ENCODE assay signal across 26 cellular contexts in genomic region chr6:167013946-167014345, GRCh38.
"Had no signal": no experiment of that assay in that cellular context is flagged by ENCODE, and none has a peak within 500 bp of the region (broad histone marks: within the 10 kb centered on the region; RNA-seq: fewer than 3 reads in every experiment).

No MANE protein-coding gene starts in this region.

- ATAC-seq: effector memory CD8-positive, alpha-beta T cell; esophagus mucosa; gastrocnemius medialis; heart right ventricle; left cardiac atrium; left lung; left ventricle myocardium superior; lower lobe of right lung; mucosa of descending colon; naive thymus-derived CD8-positive, alpha-beta T cell had no signal

- H3K9me3 Mint-ChIP-seq: dendritic cell treated with granulocyte-macrophage colony-stimulating factor and Interleukin-4, amounts not matched to agents 40 ng/mL and 50 ng/mL, for 4 days; effector memory CD8-positive, alpha-beta T cell; endodermal cell; mesothelial cell of epicardium; naive B cell; naive thymus-derived CD8-positive, alpha-beta T cell had no signal

- FAIRE-seq: endometrium, keratinocyte had no signal

- H3K4me1 Mint-ChIP-seq: endodermal cell, mesothelial cell of epicardium had no signal

- H3K27me3 Mint-ChIP-seq: dendritic cell treated with granulocyte-macrophage colony-stimulating factor and Interleukin-4, amounts not matched to agents 40 ng/mL and 50 ng/mL, for 4 days; effector memory CD8-positive, alpha-beta T cell; naive B cell; naive thymus-derived CD8-positive, alpha-beta T cell had no signal

- H3K27ac Mint-ChIP-seq: dendritic cell treated with granulocyte-macrophage colony-stimulating factor and Interleukin-4, amounts not matched to agents 40 ng/mL and 50 ng/mL, for 4 days; endodermal cell; mesothelial cell of epicardium had no signal

- H3K4me3 Mint-ChIP-seq: dendritic cell treated with granulocyte-macrophage colony-stimulating factor and Interleukin-4, amounts not matched to agents 40 ng/mL and 50 ng/mL, for 4 days; effector memory CD8-positive, alpha-beta T cell; endodermal cell; mesothelial cell of epicardium; naive B cell; naive thymus-derived CD8-positive, alpha-beta T cell had no signal

- DNase-seq: colonic mucosa; cortex of kidney; effector CD8-positive, alpha-beta T cell; effector memory CD8-positive, alpha-beta T cell; endodermal cell; erythroblast; esophagus squamous epithelium; foreskin fibroblast; foreskin melanocyte; gastrocnemius medialis; glutamatergic neuron; heart right ventricle; hippocampal formation; left cardiac atrium; left lung; left ventricle myocardium superior; lower lobe of right lung; mesenchymal stem cell; mucosa of descending colon; naive B cell; naive thymus-derived CD8-positive, alpha-beta T cell had no signal

- H3K9me3 ChIP-seq: colonic mucosa, esophagus squamous epithelium, gastrocnemius medialis, heart right ventricle, left lung, lower lobe of right lung, mucosa of descending colon had no signal
